In genomic region chr4:77075869-77076801, GRCh38 we compare ENCODE assay signal across 1 cellular context.
TF ChIP-seq lines count a peak whose summit lies in the region.

CCNI (minus strand) TSS chr4:77075989; CDS start chr4:77066362, 9,627 bp downstream.

TF ChIP-seq in K562, 482 proteins besides CTCF, POLR2A, EP300 and RAD21 (continued from another document):
- TF ChIP-seq ELK3 (CRISPR knock-in tag; IDR thresholded peaks at IDR 0.05) (no peak), HDAC3 (IDR thresholded peaks at IDR 0.05; ENCODE audit: borderline replicate concordance, partially characterized antibody) (peak; percentile 85), TRIM24 (IDR thresholded peaks at IDR 0.05) (peak; percentile 75 to 80; a peak in 3 of 4 replicates), U2AF2 (optimal IDR thresholded peaks at IDR 0.05; ENCODE audit: low read depth, low read length) (no peak), ZBTB43 (CRISPR knock-in tag; IDR thresholded peaks at IDR 0.05) (no peak), SMC3 (conservative IDR thresholded peaks at IDR 0.05; ENCODE audit: insufficient read depth, low read depth, low read length) (no peak), BCLAF1 (IDR thresholded peaks at IDR 0.05; ENCODE audit: borderline replicate concordance in 1 of 2, control insufficient read depth in 1 of 2, low read depth in 2 of 2, low read length in 1 of 2) (no peak), ZNF583 (CRISPR knock-in tag; IDR thresholded peaks at IDR 0.05) (no peak), PHF21A (IDR thresholded peaks at IDR 0.05; ENCODE audit: borderline replicate concordance, low read depth) (peak; percentile 70; the same call in 1 of the 2 replicates), CGGBP1 (CRISPR knock-in tag; IDR thresholded peaks at IDR 0.05) (no peak), MCM2 (IDR thresholded peaks at IDR 0.05; ENCODE audit: low read depth) (no peak), THRAP3 (IDR thresholded peaks at IDR 0.05; ENCODE audit: borderline replicate concordance) (peak; percentile 64; the same call in 1 of the 2 replicates), ILF3 (IDR thresholded peaks at IDR 0.05; ENCODE audit: borderline replicate concordance) (no peak; the same call in 1 of the 2 replicates), AFF4 (CRISPR knock-in tag; IDR thresholded peaks at IDR 0.05) (peak; percentile 92; the same call in 1 of the 2 replicates), SMARCE1 (IDR thresholded peaks at IDR 0.05) (peak; percentile 71; the same call in 1 of the 2 replicates), RBBP5 (IDR thresholded peaks at IDR 0.05; ENCODE audit: borderline replicate concordance, insufficient read depth, low read length, poor library complexity, severe bottlenecking) (peak; percentile 88), CXXC5 (CRISPR knock-in tag; IDR thresholded peaks at IDR 0.05) (peak; percentile 92), ESRRA (IDR thresholded peaks at IDR 0.05; ENCODE audit: borderline replicate concordance, low read depth) (peak; percentile 90), NBN (IDR thresholded peaks at IDR 0.05; ENCODE audit: low read depth) (peak; percentile 99), SFPQ (IDR thresholded peaks at IDR 0.05; ENCODE audit: low read depth, low read length) (no peak), PTTG1 (tag; IDR thresholded peaks at IDR 0.05; ENCODE audit: low read depth) (no peak), GTF2E2 (tag; IDR thresholded peaks at IDR 0.05) (peak; percentile 94), DMBX1 (CRISPR knock-in tag; IDR thresholded peaks at IDR 0.05; ENCODE audit: borderline replicate concordance) (no peak), HES1 (IDR thresholded peaks at IDR 0.05; ENCODE audit: low read depth) (peak; percentile 39; the same call in 1 of the 2 replicates), ZEB2 (IDR thresholded peaks at IDR 0.05) (no peak), PRDM10 (IDR thresholded peaks at IDR 0.05; ENCODE audit: partially characterized antibody) (peak; percentile 72), CREM (IDR thresholded peaks at IDR 0.05; ENCODE audit: low read depth) (peak; percentile 98)
